In the genomic region with DNA sequence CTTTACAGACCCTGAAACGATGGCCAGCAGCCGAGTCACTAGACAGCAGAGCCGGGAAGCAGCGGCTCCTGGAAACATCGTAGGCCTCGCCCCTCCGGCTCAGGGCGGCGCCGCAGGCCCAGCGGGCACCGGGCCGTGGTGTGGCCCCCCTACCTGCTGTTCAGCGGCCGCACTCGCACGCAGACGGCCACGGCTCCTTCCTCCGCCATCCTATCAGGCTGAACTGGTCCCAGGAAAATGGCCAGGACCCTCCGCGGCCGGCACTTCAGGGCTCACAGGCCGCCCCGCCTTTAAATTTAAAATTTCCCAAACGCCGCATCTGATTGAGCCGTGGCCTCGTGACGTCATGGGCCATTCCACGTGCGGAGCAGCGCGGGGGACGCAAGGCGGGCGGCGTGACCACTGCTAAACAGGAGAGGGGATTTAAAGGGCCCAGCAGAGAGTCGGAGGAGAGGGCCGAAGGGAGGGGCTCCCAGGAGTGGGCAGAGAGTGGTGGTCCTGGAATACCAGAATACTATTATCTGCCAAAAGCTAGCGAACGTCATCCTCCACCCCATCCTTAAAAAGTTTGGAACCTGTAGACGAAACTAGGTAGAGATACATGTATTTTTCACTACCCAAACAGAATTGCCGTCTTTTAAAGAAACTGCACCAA, we compare ENCODE assay signal across 8 cellular contexts.
A peak's percentile ranks its signal among the peaks of the same experiment; 100 is the strongest.
DNase-seq lines count a peak whose midpoint lies in the region; FAIRE-seq and TF ChIP-seq lines count a peak whose summit lies in the region.

A gene with protein sequence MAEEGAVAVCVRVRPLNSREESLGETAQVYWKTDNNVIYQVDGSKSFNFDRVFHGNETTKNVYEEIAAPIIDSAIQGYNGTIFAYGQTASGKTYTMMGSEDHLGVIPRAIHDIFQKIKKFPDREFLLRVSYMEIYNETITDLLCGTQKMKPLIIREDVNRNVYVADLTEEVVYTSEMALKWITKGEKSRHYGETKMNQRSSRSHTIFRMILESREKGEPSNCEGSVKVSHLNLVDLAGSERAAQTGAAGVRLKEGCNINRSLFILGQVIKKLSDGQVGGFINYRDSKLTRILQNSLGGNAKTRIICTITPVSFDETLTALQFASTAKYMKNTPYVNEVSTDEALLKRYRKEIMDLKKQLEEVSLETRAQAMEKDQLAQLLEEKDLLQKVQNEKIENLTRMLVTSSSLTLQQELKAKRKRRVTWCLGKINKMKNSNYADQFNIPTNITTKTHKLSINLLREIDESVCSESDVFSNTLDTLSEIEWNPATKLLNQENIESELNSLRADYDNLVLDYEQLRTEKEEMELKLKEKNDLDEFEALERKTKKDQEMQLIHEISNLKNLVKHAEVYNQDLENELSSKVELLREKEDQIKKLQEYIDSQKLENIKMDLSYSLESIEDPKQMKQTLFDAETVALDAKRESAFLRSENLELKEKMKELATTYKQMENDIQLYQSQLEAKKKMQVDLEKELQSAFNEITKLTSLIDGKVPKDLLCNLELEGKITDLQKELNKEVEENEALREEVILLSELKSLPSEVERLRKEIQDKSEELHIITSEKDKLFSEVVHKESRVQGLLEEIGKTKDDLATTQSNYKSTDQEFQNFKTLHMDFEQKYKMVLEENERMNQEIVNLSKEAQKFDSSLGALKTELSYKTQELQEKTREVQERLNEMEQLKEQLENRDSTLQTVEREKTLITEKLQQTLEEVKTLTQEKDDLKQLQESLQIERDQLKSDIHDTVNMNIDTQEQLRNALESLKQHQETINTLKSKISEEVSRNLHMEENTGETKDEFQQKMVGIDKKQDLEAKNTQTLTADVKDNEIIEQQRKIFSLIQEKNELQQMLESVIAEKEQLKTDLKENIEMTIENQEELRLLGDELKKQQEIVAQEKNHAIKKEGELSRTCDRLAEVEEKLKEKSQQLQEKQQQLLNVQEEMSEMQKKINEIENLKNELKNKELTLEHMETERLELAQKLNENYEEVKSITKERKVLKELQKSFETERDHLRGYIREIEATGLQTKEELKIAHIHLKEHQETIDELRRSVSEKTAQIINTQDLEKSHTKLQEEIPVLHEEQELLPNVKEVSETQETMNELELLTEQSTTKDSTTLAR (N-terminal part only) (minus strand): TSS at position 233 of the 655 bp plus-strand sequence. CDS start 24 bp downstream, at position 209.

- peaks cover 3% of the 10 kb centered on the region; the same call in 1 of the 2 replicates for H3K36me3 ChIP-seq in ES-I3 (ENCODE audit: insufficient read depth, low read length)
- H3K36me3 ChIP-seq in neuron (ENCODE audit: insufficient read depth, low read length): peaks cover 32% of the 10 kb centered on the region

- H3K9ac ChIP-seq in ES-I3 (ENCODE audit: low read depth, low read length): peak within 1 kb of the TSS; percentile 95

- H3K4me3 ChIP-seq in neuron (ENCODE audit: low read length): peak within 1 kb of the TSS; percentile 76

- no peaks in the 10 kb centered on the region for H3K27me3 ChIP-seq in neuron (ENCODE audit: insufficient read depth, low read length)

- H3K9me3 ChIP-seq in ES-I3 (ENCODE audit: control insufficient read depth, insufficient read depth, low read length) (no peaks in the 10 kb centered on the region), neuron (ENCODE audit: low read length) (no peaks in the 10 kb centered on the region)

- H3K4me1 ChIP-seq in ES-I3 (ENCODE audit: insufficient read depth, low read length) (peaks cover 4% of the 10 kb centered on the region; the same call in 1 of the 2 replicates), neuron (ENCODE audit: insufficient read depth, low read length) (peaks cover 16% of the 10 kb centered on the region)

- TF ChIP-seq POLR2A in H54 (IDR thresholded peaks at IDR 0.05; ENCODE audit: low read depth, low read length): peak; percentile 59; the same call in 1 of the 2 replicates

- DNase-seq in H54 (ENCODE audit: insufficient read length, low spot score) (peak; percentile 23), LoVo (ENCODE audit: low spot score) (peak; percentile 84), SHP77 treated with DMSO at 0.1 percent for 48 hours (lab: John Stamatoyannopoulos, UW) (peak; percentile 44), foreskin melanocyte (peak; percentile 85), stromal cell of bone marrow (ENCODE audit: low read depth) (peak; percentile 77)
- DNase-seq in activated effector memory CD4-positive, alpha-beta T cell treated with Interleukin-2 at 50 U/mL for 16 hours: peak; percentile 80

- FAIRE-seq in H54 (lab: Jason Lieb, UNC): no peak

- peak within 1 kb of the TSS; percentile 75 for H2AFZ ChIP-seq in neuron (ENCODE audit: low read depth, low read length)

Comparison
In these comparisons a context has a peak if more than half of its experiments do, and no peak if none do; other contexts are left out.
1. Peak in every context shown above with its lines: DNase-seq and H3K4me3 ChIP-seq.
2. DNase-seq: peak in every context shown above with its lines; median percentile 85 in foreskin melanocyte; 84 in LoVo; 80 in activated effector memory CD4-positive, alpha-beta T cell treated with Interleukin-2 at 50 U/mL for 16 hours; 77 in stromal cell of bone marrow; 44 in SHP77 treated with DMSO at 0.1 percent for 48 hours; 23 in H54.